In the genomic region with DNA sequence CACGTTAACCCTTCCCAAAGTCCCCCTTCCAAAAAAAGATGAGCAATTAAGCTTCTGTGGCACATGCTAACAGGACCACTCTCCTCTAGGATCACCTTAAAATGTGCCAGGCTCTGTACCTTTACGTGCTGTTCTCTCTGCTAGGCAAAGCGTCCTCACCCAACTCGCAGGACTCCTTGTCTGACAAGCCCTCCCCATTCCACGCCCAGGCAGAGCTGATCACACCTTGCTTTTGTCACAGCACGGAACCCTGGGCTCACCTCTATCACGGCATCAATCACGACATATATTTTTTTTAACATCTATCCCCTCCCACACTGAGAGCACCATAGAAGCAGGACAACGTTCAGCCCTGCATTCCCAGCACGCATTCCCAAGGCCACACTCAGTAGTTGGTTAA, we compare ENCODE assay signal across 20 cellular contexts. TPM values are rescaled to one million over a fixed set of nuclear protein-coding genes. Genes with fewer than 3 reads are reported as not detected.
DNase-seq lines count a peak whose midpoint lies in the region; ATAC-seq, FAIRE-seq and TF ChIP-seq lines count a peak whose summit lies in the region.
"Had no signal": no experiment of that assay in that cellular context is flagged by ENCODE, and none has a peak within 500 bp of the region (broad histone marks: within the 10 kb centered on the region; RNA-seq: fewer than 3 reads in every experiment).

No MANE protein-coding gene starts in this region.

- H3K36me3 ChIP-seq in astrocyte (ENCODE audit: insufficient read depth, low read length) (peaks cover 19% of the 10 kb centered on the region), keratinocyte (ENCODE audit: control insufficient read depth in 2 of 2, extremely low read depth in 1 of 2, insufficient read depth in 2 of 2, low read length in 2 of 2) (peaks cover 14 to 41% of the 10 kb centered on the region in 2 experiments), stomach (peaks cover 38 to 93% (median 90%) of the 10 kb centered on the region in 4 donors), testis (ENCODE audit: low read depth, missing control alignments) (no peaks in the 10 kb centered on the region)

- peak overlapping the region; percentile 4 for H3K27ac Mint-ChIP-seq in T-helper 2 cell treated with Interferon-gamma antibody and Interleukin-4, amounts not matched to agents 5 μg/mL and 100 μg/mL, for 36 hours
- H3K27ac Mint-ChIP-seq in astrocyte (ENCODE audit: unreplicated experiment): peak overlapping the region; percentile 20
- H3K27ac Mint-ChIP-seq: activated CD4-positive, alpha-beta memory T cell treated with anti-CD3 and anti-CD28 coated beads for 36 hours; activated T-cell treated with anti-CD3 and anti-CD28 coated beads, Interleukin-2, amount 50 U/mL, for 24 hours; neural progenitor cell had no signal

- H3K27me3 ChIP-seq in astrocyte (ENCODE audit: insufficient read depth, low read length) (no peaks in the 10 kb centered on the region), keratinocyte (ENCODE audit: control insufficient read depth, extremely low read depth, insufficient read depth, low read length) (no peaks in the 10 kb centered on the region), stomach (no peaks in the 10 kb centered on the region), testis (no peaks in the 10 kb centered on the region)
- H3K27me3 ChIP-seq: BLaER1 treated with 17β-estradiol and CSF1 and Interleukin-3, amounts not matched to agents 10 nM and 100 nM; neural progenitor cell had no signal

- no peak for FAIRE-seq in astrocyte (lab: Jason Lieb, UNC)
- no peak for FAIRE-seq in keratinocyte (lab: Jason Lieb, UNC)
- FAIRE-seq: D721Med, G401.6, GM12878 had no signal

- H3K4me1 ChIP-seq in astrocyte (ENCODE audit: insufficient read depth, low read length) (no peaks in the 10 kb centered on the region), keratinocyte (ENCODE audit: control insufficient read depth, extremely low read depth, insufficient read depth, low read length) (peaks cover 38% of the 10 kb centered on the region), stomach (peaks cover 0 to 13% (median 8%) of the 10 kb centered on the region in 4 donors), testis (no peaks in the 10 kb centered on the region)

- H3K27me3 Mint-ChIP-seq in T-helper 2 cell treated with Interferon-gamma antibody and Interleukin-4, amounts not matched to agents 5 μg/mL and 100 μg/mL, for 36 hours (ENCODE audit: low read depth): no peaks in the 10 kb centered on the region
- H3K27me3 Mint-ChIP-seq in astrocyte (ENCODE audit: low read depth, unreplicated experiment): no peaks in the 10 kb centered on the region
- H3K27me3 Mint-ChIP-seq: activated CD4-positive, alpha-beta memory T cell treated with anti-CD3 and anti-CD28 coated beads for 36 hours; activated T-cell treated with anti-CD3 and anti-CD28 coated beads, Interleukin-2, amount 50 U/mL, for 24 hours had no signal

- WGBS in stomach, 5 donors: 70 to 90% (median 78%) methylated on average over 10 of the region's 10 CpGs
- WGBS in testis, 2 donors: 88 to 90% methylated on average over 10 of the region's 10 CpGs

- no peak for ATAC-seq in GM21717 (IDR thresholded peaks at IDR 0.05; ENCODE audit: unreplicated experiment)
- ATAC-seq: GM12878 had no signal

- TF ChIP-seq CTCF in astrocyte (IDR thresholded peaks at IDR 0.05; ENCODE audit: insufficient read depth, low read depth, low read length): no peak
- TF ChIP-seq CTCF in keratinocyte (optimal IDR thresholded peaks at IDR 0.05 in 1 of 3, IDR thresholded peaks at IDR 0.05 in 1 of 3, conservative IDR thresholded peaks at IDR 0.05 in 1 of 3; ENCODE audit: extremely low read depth in 1 of 3, insufficient read depth in 2 of 3, low read length in 3 of 3): no peak
- TF ChIP-seq CTCF in stomach (IDR thresholded peaks at IDR 0.05): no peak
- no peak for TF ChIP-seq CTCF in testis (IDR thresholded peaks at IDR 0.05)

- H3K36me3 Mint-ChIP-seq in T-helper 2 cell treated with Interferon-gamma antibody and Interleukin-4, amounts not matched to agents 5 μg/mL and 100 μg/mL, for 36 hours (ENCODE audit: low read depth): peaks cover 72% of the 10 kb centered on the region
- H3K36me3 Mint-ChIP-seq in astrocyte (ENCODE audit: low read depth, unreplicated experiment): peaks cover 37% of the 10 kb centered on the region

- DNase-seq in T-helper 2 cell treated with Interferon-gamma antibody and Interleukin-4, amounts not matched to agents 5 μg/mL and 100 μg/mL, for 36 hours (ENCODE audit: low spot score): no peak
- DNase-seq in T-helper 2 cell (no peak), astrocyte (ENCODE audit: low read depth) (no peak), keratinocyte (ENCODE audit: low read depth, low spot score) (peak; percentile 71), stomach (no peak), NCI-H510A treated with DMSO at 0.1 percent for 48 hours (lab: John Stamatoyannopoulos, UW) (no peak), testis (no peak)
- DNase-seq: activated CD4-positive, alpha-beta memory T cell treated with anti-CD3 and anti-CD28 coated beads for 36 hours; activated T-cell treated with anti-CD3 and anti-CD28 coated beads, Interleukin-2, amount 50 U/mL, for 24 hours; central memory CD4-positive, alpha-beta T cell; hypothalamus; midbrain; NCI-H1048 had no signal

- H4K20me1 ChIP-seq in astrocyte (ENCODE audit: insufficient read depth, low read length) (peaks cover 3% of the 10 kb centered on the region), keratinocyte (ENCODE audit: control insufficient read depth, extremely low read depth, insufficient read depth, low read length) (no peaks in the 10 kb centered on the region)

- H3K9me1 ChIP-seq in keratinocyte (ENCODE audit: control insufficient read depth, extremely low read depth, insufficient read depth, low read length): no peaks in the 10 kb centered on the region

- dilution Hi-C loops in keratinocyte (cut with MboI; ENCODE audit: extremely low pct_ligation_motif_present, low sequenced_read_pairs): loop anchor here (5.0 kb wide), 1 partner anchor 76 kb away; no protein-coding TSS in a partner anchor

- TF ChIP-seq EP300 in stomach (IDR thresholded peaks at IDR 0.05): no peak

- H3K4me2 ChIP-seq in astrocyte (ENCODE audit: low read length) (no peak overlapping the region), keratinocyte (ENCODE audit: control insufficient read depth, extremely low read depth, insufficient read depth, low read depth, low read length) (peak overlapping the region; percentile 90)
- H3K4me2 ChIP-seq: KMS-11, neural progenitor cell had no signal

- H3K9ac ChIP-seq in astrocyte (ENCODE audit: low read length) (no peak overlapping the region), keratinocyte (ENCODE audit: control insufficient read depth, extremely low read depth, insufficient read depth, low read length) (peak overlapping the region; percentile 79)
- H3K9ac ChIP-seq: BLaER1 treated with 17β-estradiol and CSF1 and Interleukin-3, amounts not matched to agents 10 nM and 100 nM; KMS-11; neural progenitor cell had no signal

- H3K27ac ChIP-seq in astrocyte (ENCODE audit: low read depth, low read length): no peak overlapping the region
- H3K27ac ChIP-seq in keratinocyte (ENCODE audit: control insufficient read depth, insufficient read depth, low read length): peak overlapping the region; percentile 97
- peak overlapping the region in 4 of 5 donors; percentile 36 to 68 (median 50) for H3K27ac ChIP-seq in stomach
- H3K27ac ChIP-seq in testis: no peak overlapping the region
- H3K27ac ChIP-seq: BLaER1 treated with 17β-estradiol and CSF1 and Interleukin-3, amounts not matched to agents 10 nM and 100 nM; KMS-11; neural progenitor cell had no signal

- H3K9me3 Mint-ChIP-seq in T-helper 2 cell treated with Interferon-gamma antibody and Interleukin-4, amounts not matched to agents 5 μg/mL and 100 μg/mL, for 36 hours: no peaks in the 10 kb centered on the region
- H3K9me3 Mint-ChIP-seq in astrocyte (ENCODE audit: unreplicated experiment): no peaks in the 10 kb centered on the region
- H3K9me3 Mint-ChIP-seq: activated CD4-positive, alpha-beta memory T cell treated with anti-CD3 and anti-CD28 coated beads for 36 hours; activated T-cell treated with anti-CD3 and anti-CD28 coated beads, Interleukin-2, amount 50 U/mL, for 24 hours; neural progenitor cell had no signal

- H2AFZ ChIP-seq in astrocyte (ENCODE audit: low read depth, low read length): no peak overlapping the region
- H2AFZ ChIP-seq in keratinocyte (ENCODE audit: control insufficient read depth, low read length): no peak overlapping the region
- H2AFZ ChIP-seq: neural progenitor cell had no signal

- H3K4me1 Mint-ChIP-seq in T-helper 2 cell treated with Interferon-gamma antibody and Interleukin-4, amounts not matched to agents 5 μg/mL and 100 μg/mL, for 36 hours (ENCODE audit: low read depth): peaks cover 10% of the 10 kb centered on the region
- H3K4me1 Mint-ChIP-seq in astrocyte (ENCODE audit: low read depth, unreplicated experiment): peaks cover 3% of the 10 kb centered on the region
- H3K4me1 Mint-ChIP-seq: neural progenitor cell had no signal

- H3K9me3 ChIP-seq in astrocyte (ENCODE audit: insufficient read depth, low read depth, low read length) (no peaks in the 10 kb centered on the region), keratinocyte (ENCODE audit: control insufficient read depth, low read depth, low read length) (no peaks in the 10 kb centered on the region), stomach (no peaks in the 10 kb centered on the region), testis (no peaks in the 10 kb centered on the region)
- H3K9me3 ChIP-seq: BLaER1 treated with 17β-estradiol and CSF1 and Interleukin-3, amounts not matched to agents 10 nM and 100 nM had no signal

- intact Hi-C loops in stomach (cut with DNase I; ENCODE audit: low total_unique reads) (no loop called here), testis (cut with DNase I; ENCODE audit: low total_unique reads) (no loop called here)

- H3K79me2 ChIP-seq in astrocyte (ENCODE audit: insufficient read depth, low read length) (no peaks in the 10 kb centered on the region), keratinocyte (ENCODE audit: control insufficient read depth, insufficient read depth, low read length) (peaks cover 32% of the 10 kb centered on the region)

- TF ChIP-seq POLR2A in stomach (IDR thresholded peaks at IDR 0.05) (no peak), testis (IDR thresholded peaks at IDR 0.05) (no peak)

- H3K4me3 ChIP-seq in astrocyte (ENCODE audit: insufficient read depth, low read depth, low read length) (no peak overlapping the region), keratinocyte (ENCODE audit: control insufficient read depth in 2 of 3, extremely low read depth in 1 of 3, insufficient read depth in 2 of 3, low read depth in 1 of 3, low read length in 3 of 3) (peak overlapping the region; percentile 33 to 67 (median 62)), stomach (no peak overlapping the region), testis (no peak overlapping the region)
- H3K4me3 ChIP-seq: BLaER1 treated with 17β-estradiol and CSF1 and Interleukin-3, amounts not matched to agents 10 nM and 100 nM; GM12878; neural progenitor cell had no signal

- no peak overlapping the region for H3K4me3 Mint-ChIP-seq in T-helper 2 cell treated with Interferon-gamma antibody and Interleukin-4, amounts not matched to agents 5 μg/mL and 100 μg/mL, for 36 hours
- no peak overlapping the region for H3K4me3 Mint-ChIP-seq in astrocyte (ENCODE audit: unreplicated experiment)
- H3K4me3 Mint-ChIP-seq: activated CD4-positive, alpha-beta memory T cell treated with anti-CD3 and anti-CD28 coated beads for 36 hours; activated T-cell treated with anti-CD3 and anti-CD28 coated beads, Interleukin-2, amount 50 U/mL, for 24 hours; neural progenitor cell had no signal

RNA-seq across cellular contexts. Expression of gene CDK5RAP2, which starts 47.1 kb away (rescaled TPM):
- total RNA-seq in astrocyte: 26.6 and 36.3 TPM in 2 replicates
- 22.4 to 28.5 TPM (median 23.5 TPM) in 3 replicates for polyA plus RNA-seq in keratinocyte
- 27.5 TPM for polyA plus RNA-seq in keratinocyte (2011; ENCODE audit: low read depth)
- 20.1 and 20.3 TPM in 2 replicates for polyA plus RNA-seq in keratinocyte (2011; cell fraction: cytosol; rRNA removed)
- 59.2 and 60.4 TPM in 2 replicates for polyA plus RNA-seq in keratinocyte (2011; cell fraction: nucleus; rRNA removed)
- polyA plus RNA-seq in keratinocyte (2012; ENCODE audit: low replicate concordance): 13.5 and 24.7 TPM in 2 replicates
- polyA minus RNA-seq in keratinocyte: 24.5 to 49.3 TPM (median 32.8 TPM) in 3 replicates
- polyA minus RNA-seq in keratinocyte (2011; cell fraction: cytosol; rRNA and poly(A)+ RNA removed): 14.6 TPM
- polyA minus RNA-seq in keratinocyte (2011; cell fraction: nucleus; rRNA and poly(A)+ RNA removed): 40.6 and 70.7 TPM in 2 replicates
- total RNA-seq in stomach: 100 to 1,000 TPM in 2 of 5 donors, 10 to 100 TPM in 3; 30.3 to 438 (median 59.7) TPM
- polyA plus RNA-seq in stomach: 10 to 100 TPM; 24.7 to 25.3 (median 25.2) TPM
- 10 to 100 TPM; 64.9 to 76.1 TPM for total RNA-seq in testis
- 80.5 TPM for polyA plus RNA-seq in testis (ENCODE audit: insufficient read depth, low read depth, low replicate concordance)

Comparison
In these comparisons a context has a peak if more than half of its experiments do, and no peak if none do; other contexts are left out.
1. H3K27ac ChIP-seq: peak in keratinocyte (single experiment) and stomach (4 of 5); none in astrocyte (single experiment) and testis (0 of 2).
2. H3K4me3 ChIP-seq: peak in keratinocyte (3 of 3); none in astrocyte (single experiment), stomach (0 of 4) and testis (0 of 2).